ENCODE assay signal across 35 cellular contexts in the genomic region with DNA sequence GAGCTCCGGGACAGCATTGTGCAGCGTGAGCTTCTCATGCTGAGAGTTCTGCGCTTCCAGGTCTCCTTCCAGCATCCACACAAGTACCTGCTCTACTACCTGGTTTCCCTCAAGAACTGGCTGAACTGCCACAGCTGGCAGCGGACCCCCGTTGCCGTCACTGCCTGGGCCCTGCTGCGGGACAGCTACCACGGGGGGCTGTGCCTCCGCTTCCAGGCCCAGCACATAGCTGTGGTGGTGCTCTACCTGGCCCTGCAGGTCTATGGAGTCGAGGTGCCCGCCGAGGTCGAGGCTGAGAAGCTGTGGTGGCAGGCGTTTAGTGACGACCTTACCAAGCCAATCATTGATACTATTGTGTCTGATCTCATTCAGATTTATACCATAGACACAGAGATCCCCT.
DNase-seq lines count a peak whose midpoint lies in the region; ATAC-seq and TF ChIP-seq lines count a peak whose summit lies in the region.
"Had no signal": no experiment of that assay in that cellular context is flagged by ENCODE, and none has a peak within 500 bp of the region (broad histone marks: within the 10 kb centered on the region; RNA-seq: fewer than 3 reads in every experiment).

No MANE protein-coding gene starts in this region.

- no peak overlapping the region for H3K9ac ChIP-seq in mesenchymal stem cell (ENCODE audit: low read length)
- H3K9ac ChIP-seq in trophoblast cell (ENCODE audit: low read length), result no peak overlapping the region
- H3K9ac ChIP-seq: BLaER1; BLaER1 treated with 17β-estradiol and CSF1 and Interleukin-3, amounts not matched to agents 10 nM and 100 nM had no signal

- no peak for DNase-seq in activated naive CD8-positive, alpha-beta T cell treated with anti-CD3 and anti-CD28 coated beads for 36 hours
- DNase-seq in activated naive CD8-positive, alpha-beta T cell treated with anti-CD3 and anti-CD28 coated beads, Interleukin-2, amount 50 U/mL, for 24 hours, result no peak
- DNase-seq in mesenchymal stem cell (no peak), nephron progenitor cell (no peak), trophoblast cell (no peak), middle frontal gyrus (ENCODE audit: extremely low spot score, low spot score) (no peak), Ammon's horn (ENCODE audit: low spot score) (no peak)
- DNase-seq in stimulated activated CD4-positive, alpha-beta T cell treated with anti-CD3 and anti-CD28 coated beads, Interleukin-12 subunit alpha, Interleukin-12 subunit beta, amount 100 ng/mL, for 4 hours, result no peak
- DNase-seq: 8988T; ACHN; AML-193; BE2C; C1 segment of cervical spinal cord; Caco-2; Calu3; CD4-positive, alpha-beta memory T cell; CD4-positive, alpha-beta T cell; CD4-positive, CD25-positive, alpha-beta regulatory T cell; CD8-positive, alpha-beta memory T cell; CD8-positive, alpha-beta T cell; COR-L47; DMS 273 treated with DMSO at 0.1 percent for 48 hours; DMS153; DMS53; DMS79; DMS79 treated with DMSO at 0.1 percent for 48 hours; DND-41; EL had no signal

- H3K14ac ChIP-seq in mesenchymal stem cell (ENCODE audit: low read length in 2 of 2) (peak overlapping the region in 1 of 2 experiments; percentile 36), trophoblast cell (ENCODE audit: low read length) (no peak overlapping the region)

- TF ChIP-seq CTCF in nephron progenitor cell (IDR thresholded peaks at IDR 0.05), result no peak

- H2AFZ ChIP-seq in mesenchymal stem cell (ENCODE audit: low read depth, low read length), result no peak overlapping the region
- H2AFZ ChIP-seq in trophoblast cell (ENCODE audit: insufficient read depth, low read length, poor library complexity), result no peak overlapping the region

- H3K4me2 ChIP-seq in mesenchymal stem cell (ENCODE audit: low read length, poor library complexity, severe bottlenecking) (no peak overlapping the region), trophoblast cell (ENCODE audit: low read length) (no peak overlapping the region)
- H3K4me2 ChIP-seq: A549; BLaER1; BLaER1 treated with 17β-estradiol and CSF1 and Interleukin-3, amounts not matched to agents 10 nM and 100 nM had no signal

- H3K9me3 ChIP-seq in mesenchymal stem cell (ENCODE audit: control insufficient read depth, low read length), result no peaks in the 10 kb centered on the region
- H3K9me3 ChIP-seq in trophoblast cell (ENCODE audit: insufficient read depth, low read depth, low read length), result peaks cover 1% of the 10 kb centered on the region
- H3K9me3 ChIP-seq: A549, BE2C, Caco-2 had no signal

- H2BK5ac ChIP-seq in mesenchymal stem cell (ENCODE audit: low read depth, low read length, poor library complexity, severe bottlenecking) (no peak overlapping the region), trophoblast cell (ENCODE audit: low read depth, low read length, poor library complexity) (no peak overlapping the region)

- H3K4me1 ChIP-seq in mesenchymal stem cell (ENCODE audit: control insufficient read depth, insufficient read depth, low read depth, low read length) (peaks cover 2% of the 10 kb centered on the region), trophoblast cell (ENCODE audit: control insufficient read depth in 1 of 2, insufficient read depth in 2 of 2, low read length in 2 of 2) (no peaks in the 10 kb centered on the region)
- H3K4me1 ChIP-seq: A549; BE2C; BLaER1; BLaER1 treated with 17β-estradiol and CSF1 and Interleukin-3, amounts not matched to agents 10 nM and 100 nM; Caco-2 had no signal

- H2BK12ac ChIP-seq in mesenchymal stem cell (ENCODE audit: low read length in 2 of 2), result peak overlapping the region in 1 of 2 experiments; percentile 3
- no peak overlapping the region for H2BK12ac ChIP-seq in trophoblast cell (ENCODE audit: low read length)

- H2AK5ac ChIP-seq in mesenchymal stem cell (ENCODE audit: low read length, severe bottlenecking) (no peak overlapping the region), trophoblast cell (ENCODE audit: low read length) (no peak overlapping the region)

- H3K27ac ChIP-seq in mesenchymal stem cell (ENCODE audit: low read length, poor library complexity, severe bottlenecking), result no peak overlapping the region
- H3K27ac ChIP-seq in trophoblast cell (ENCODE audit: low read depth, low read length), result no peak overlapping the region
- H3K27ac ChIP-seq: 22Rv1; A549; BLaER1; BLaER1 treated with 17β-estradiol and CSF1 and Interleukin-3, amounts not matched to agents 10 nM and 100 nM; C4-2B had no signal

- 97% methylated on average over 14 of the region's 15 CpGs for WGBS in mesenchymal stem cell
- WGBS in trophoblast cell (ENCODE audit: extremely low coverage, insufficient coverage, insufficient read length), result no CpG with 5 or more reads among the region's 15 CpGs

- H3K79me2 ChIP-seq in trophoblast cell (ENCODE audit: control insufficient read depth, insufficient read depth, low read length, poor library complexity), result no peaks in the 10 kb centered on the region

- H2BK120ac ChIP-seq in mesenchymal stem cell (ENCODE audit: low read depth, low read length) (no peak overlapping the region), trophoblast cell (ENCODE audit: insufficient read depth, low read length, poor library complexity) (no peak overlapping the region)

- H3K4ac ChIP-seq in mesenchymal stem cell (ENCODE audit: low read depth in 1 of 2, low read length in 2 of 2) (no peak overlapping the region), trophoblast cell (ENCODE audit: low read depth, low read length) (no peak overlapping the region)

- H4K8ac ChIP-seq in mesenchymal stem cell (ENCODE audit: low read length) (no peak overlapping the region), trophoblast cell (ENCODE audit: low read depth, low read length) (no peak overlapping the region)

- H3K27me3 ChIP-seq in mesenchymal stem cell (ENCODE audit: control insufficient read depth in 1 of 2, insufficient read depth in 1 of 2, low read length in 2 of 2), result peaks cover 0 to 4% of the 10 kb centered on the region in 2 experiments
- peaks cover 2% of the 10 kb centered on the region for H3K27me3 ChIP-seq in trophoblast cell (ENCODE audit: insufficient read depth, low read length)
- H3K27me3 ChIP-seq: BLaER1; BLaER1 treated with 17β-estradiol and CSF1 and Interleukin-3, amounts not matched to agents 10 nM and 100 nM had no signal

- H3K79me1 ChIP-seq in mesenchymal stem cell (replicated peaks; ENCODE audit: low read length, poor library complexity, severe bottlenecking) (no peaks in the 10 kb centered on the region), trophoblast cell (ENCODE audit: low read length) (no peaks in the 10 kb centered on the region)

- H3K27me3 Mint-ChIP-seq in activated naive CD8-positive, alpha-beta T cell treated with anti-CD3 and anti-CD28 coated beads for 36 hours, result no peaks in the 10 kb centered on the region
- H3K27me3 Mint-ChIP-seq in activated naive CD8-positive, alpha-beta T cell treated with anti-CD3 and anti-CD28 coated beads, Interleukin-2, amount 50 U/mL, for 24 hours, result no peaks in the 10 kb centered on the region
- peaks cover 8% of the 10 kb centered on the region for H3K27me3 Mint-ChIP-seq in nephron progenitor cell (ENCODE audit: low read depth, poor library complexity)
- H3K27me3 Mint-ChIP-seq: B cell had no signal

- H3K18ac ChIP-seq in mesenchymal stem cell (ENCODE audit: low read depth in 1 of 2, low read length in 2 of 2) (no peak overlapping the region), trophoblast cell (ENCODE audit: low read length) (no peak overlapping the region)

- no peak overlapping the region for H3K4me3 ChIP-seq in mesenchymal stem cell (ENCODE audit: insufficient read depth in 1 of 2, low read depth in 1 of 2, low read length in 2 of 2)
- H3K4me3 ChIP-seq in trophoblast cell (ENCODE audit: low read depth, low read length), result peak overlapping the region; percentile 16
- H3K4me3 ChIP-seq: A549; BLaER1; BLaER1 treated with 17β-estradiol and CSF1 and Interleukin-3, amounts not matched to agents 10 nM and 100 nM had no signal

- no peak for ATAC-seq in activated naive CD8-positive, alpha-beta T cell treated with anti-CD3 and anti-CD28 coated beads, Interleukin-2, amount 50 U/mL, for 24 hours
- ATAC-seq: A549; CD8-positive, alpha-beta T cell had no signal

- H3K23ac ChIP-seq in mesenchymal stem cell (ENCODE audit: low read length in 2 of 2) (no peak overlapping the region), trophoblast cell (ENCODE audit: low read length) (no peak overlapping the region)

- H3K36me3 Mint-ChIP-seq in activated naive CD8-positive, alpha-beta T cell treated with anti-CD3 and anti-CD28 coated beads for 36 hours, result peaks cover 2% of the 10 kb centered on the region
- no peaks in the 10 kb centered on the region for H3K36me3 Mint-ChIP-seq in activated naive CD8-positive, alpha-beta T cell treated with anti-CD3 and anti-CD28 coated beads, Interleukin-2, amount 50 U/mL, for 24 hours (ENCODE audit: low read depth)
- H3K36me3 Mint-ChIP-seq in nephron progenitor cell (ENCODE audit: low read depth), result peaks cover 6% of the 10 kb centered on the region
- H3K36me3 Mint-ChIP-seq: CD14-positive monocyte; CD4-positive, CD25-positive, alpha-beta regulatory T cell; CD8-positive, alpha-beta T cell had no signal

- peak overlapping the region; percentile 4 for H3K4me3 Mint-ChIP-seq in activated naive CD8-positive, alpha-beta T cell treated with anti-CD3 and anti-CD28 coated beads for 36 hours
- no peak overlapping the region for H3K4me3 Mint-ChIP-seq in activated naive CD8-positive, alpha-beta T cell treated with anti-CD3 and anti-CD28 coated beads, Interleukin-2, amount 50 U/mL, for 24 hours
- no peak overlapping the region for H3K4me3 Mint-ChIP-seq in nephron progenitor cell
- H3K4me3 Mint-ChIP-seq: B cell; CD14-positive monocyte; CD4-positive, alpha-beta memory T cell; CD4-positive, alpha-beta T cell; CD4-positive, CD25-positive, alpha-beta regulatory T cell; CD8-positive, alpha-beta memory T cell; CD8-positive, alpha-beta T cell had no signal

- no peak overlapping the region for H3K27ac Mint-ChIP-seq in activated naive CD8-positive, alpha-beta T cell treated with anti-CD3 and anti-CD28 coated beads for 36 hours
- H3K27ac Mint-ChIP-seq in activated naive CD8-positive, alpha-beta T cell treated with anti-CD3 and anti-CD28 coated beads, Interleukin-2, amount 50 U/mL, for 24 hours, result no peak overlapping the region
- peak overlapping the region; percentile 32 for H3K27ac Mint-ChIP-seq in nephron progenitor cell
- H3K27ac Mint-ChIP-seq: B cell; CD4-positive, alpha-beta memory T cell; CD4-positive, alpha-beta T cell; CD4-positive, CD25-positive, alpha-beta regulatory T cell; CD8-positive, alpha-beta memory T cell; CD8-positive, alpha-beta T cell had no signal

- no peak overlapping the region for H2BK15ac ChIP-seq in mesenchymal stem cell (ENCODE audit: low read depth, poor library complexity, severe bottlenecking)

- H3K36me3 ChIP-seq in mesenchymal stem cell (ENCODE audit: control insufficient read depth in 1 of 2, insufficient read depth in 2 of 2, low read depth in 1 of 2, low read length in 2 of 2), result no peaks in the 10 kb centered on the region
- no peaks in the 10 kb centered on the region for H3K36me3 ChIP-seq in trophoblast cell (ENCODE audit: control insufficient read depth in 1 of 2, insufficient read depth in 2 of 2, low read length in 2 of 2)
- H3K36me3 ChIP-seq: BE2C; BLaER1; BLaER1 treated with 17β-estradiol and CSF1 and Interleukin-3, amounts not matched to agents 10 nM and 100 nM had no signal

- H3K4me1 Mint-ChIP-seq in activated naive CD8-positive, alpha-beta T cell treated with anti-CD3 and anti-CD28 coated beads for 36 hours, result no peaks in the 10 kb centered on the region
- H3K4me1 Mint-ChIP-seq in activated naive CD8-positive, alpha-beta T cell treated with anti-CD3 and anti-CD28 coated beads, Interleukin-2, amount 50 U/mL, for 24 hours, result no peaks in the 10 kb centered on the region
- H3K4me1 Mint-ChIP-seq in nephron progenitor cell, result peaks cover 13% of the 10 kb centered on the region

- peaks cover 4% of the 10 kb centered on the region for H3K9me3 Mint-ChIP-seq in activated naive CD8-positive, alpha-beta T cell treated with anti-CD3 and anti-CD28 coated beads for 36 hours
- H3K9me3 Mint-ChIP-seq in activated naive CD8-positive, alpha-beta T cell treated with anti-CD3 and anti-CD28 coated beads, Interleukin-2, amount 50 U/mL, for 24 hours, result peaks cover 7% of the 10 kb centered on the region
- peaks cover 29% of the 10 kb centered on the region for H3K9me3 Mint-ChIP-seq in nephron progenitor cell
- H3K9me3 Mint-ChIP-seq: CD4-positive, alpha-beta T cell had no signal

- no peak overlapping the region for H4K12ac ChIP-seq in trophoblast cell (ENCODE audit: low read depth, low read length)

- H4K91ac ChIP-seq in mesenchymal stem cell (ENCODE audit: low read length), result peak overlapping the region; percentile 12
- no peak overlapping the region for H4K91ac ChIP-seq in trophoblast cell (ENCODE audit: low read depth, low read length)
